9 cellular contexts compared by ENCODE assay signal in the genomic region with DNA sequence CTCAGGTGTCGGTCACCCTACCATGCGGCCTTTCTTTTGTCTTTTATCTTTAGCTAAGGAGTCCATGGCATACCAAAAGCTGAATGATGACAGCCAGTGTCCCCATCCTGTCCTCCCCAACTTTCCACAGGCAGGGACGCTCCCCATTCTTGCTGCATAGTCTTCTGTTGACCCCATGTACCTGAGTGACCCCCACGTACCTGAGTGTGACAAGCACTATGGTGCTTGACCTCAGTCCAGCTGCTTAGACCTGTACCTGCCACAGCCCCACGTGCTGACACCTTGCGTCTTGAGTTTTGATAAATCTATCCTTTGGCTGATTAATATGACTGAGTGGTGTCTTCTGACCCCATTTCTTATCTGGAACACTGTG. TPM values are rescaled to one million over a fixed set of nuclear protein-coding genes. Genes with fewer than 3 reads are reported as not detected.
DNase-seq lines count a peak whose midpoint lies in the region; ATAC-seq and TF ChIP-seq lines count a peak whose summit lies in the region.
"Had no signal": no experiment of that assay in that cellular context is flagged by ENCODE, and none has a peak within 500 bp of the region (broad histone marks: within the 10 kb centered on the region; RNA-seq: fewer than 3 reads in every experiment).

No MANE protein-coding gene starts in this region.

- H2AFZ ChIP-seq in hepatocyte, result no peak overlapping the region

- TF ChIP-seq POLR2A in spleen (IDR thresholded peaks at IDR 0.05), result no peak
- no peak for TF ChIP-seq POLR2A in ovary (IDR thresholded peaks at IDR 0.05)

- WGBS in hepatocyte (ENCODE audit: low lambda C conversion rate, missing lambda C conversion rate), result 98% methylated on average over 6 of the region's 6 CpGs
- WGBS in spleen, 5 donors, result 92 to 95% (median 94%) methylated on average over 6 of the region's 6 CpGs
- 92 to 98% (median 97%) methylated on average over 6 of the region's 6 CpGs for WGBS in ovary, 3 donors

- H3K9me3 ChIP-seq in DOHH2 (ENCODE audit: control insufficient read depth, insufficient read depth, low read length), result peaks cover 48% of the 10 kb centered on the region
- peaks cover 4% of the 10 kb centered on the region; the same call in 1 of the 2 replicates for H3K9me3 ChIP-seq in SJSA1 (replicated peaks)
- no peaks in the 10 kb centered on the region for H3K9me3 ChIP-seq in hepatocyte (ENCODE audit: low read depth)
- peaks cover 0 to 27% (median 19%) of the 10 kb centered on the region in 8 donors for H3K9me3 ChIP-seq in spleen
- H3K9me3 ChIP-seq in ovary, result no peaks in the 10 kb centered on the region

- H3K4me2 ChIP-seq in DOHH2 (ENCODE audit: low read length) (peak overlapping the region; percentile 28; the same call in 1 of the 2 replicates), hepatocyte (no peak overlapping the region)

- TF ChIP-seq CTCF in DOHH2 (IDR thresholded peaks at IDR 0.05; ENCODE audit: low read depth, low read length, poor library complexity, severe bottlenecking) (no peak), hepatocyte (IDR thresholded peaks at IDR 0.05; ENCODE audit: poor library complexity) (no peak), spleen (IDR thresholded peaks at IDR 0.05 in 8 of 11, conservative IDR thresholded peaks at IDR 0.05 in 3 of 11) (no peak), ovary (IDR thresholded peaks at IDR 0.05) (no peak)

- TF ChIP-seq EP300 in ovary (IDR thresholded peaks at IDR 0.05), result no peak

- ATAC-seq in HG03175 (IDR thresholded peaks at IDR 0.05; ENCODE audit: unreplicated experiment), result no peak

- peaks cover 4% of the 10 kb centered on the region; the same call in 1 of the 2 replicates for H3K36me3 ChIP-seq in DOHH2 (ENCODE audit: control insufficient read depth, low read length)
- peaks cover 21% of the 10 kb centered on the region for H3K36me3 ChIP-seq in SJSA1
- H3K36me3 ChIP-seq in hepatocyte (replicated peaks; ENCODE audit: insufficient read depth, low read depth), result no peaks in the 10 kb centered on the region
- H3K36me3 ChIP-seq in spleen, result peaks cover 0 to 26% (median 0%) of the 10 kb centered on the region in 6 donors
- H3K36me3 ChIP-seq in ovary, result no peaks in the 10 kb centered on the region

- H3K27ac ChIP-seq in DOHH2 (ENCODE audit: low read depth, low read length) (peak overlapping the region; percentile 75), SJSA1 (peak overlapping the region; percentile 54), hepatocyte (peak overlapping the region; percentile 91), spleen (peak overlapping the region; percentile 63 to 94 (median 88)), ovary (peak overlapping the region in 1 of 2 donors; percentile 20)

- DNase-seq in SJSA1 (ENCODE audit: low read depth in 1 of 2, low spot score in 2 of 2), result no peak
- DNase-seq in hepatocyte (ENCODE audit: low spot score), result no peak
- DNase-seq in spleen, result no peak
- DNase-seq in activated effector memory CD4-positive, alpha-beta T cell treated with Interleukin-2 at 50 U/mL for 16 hours, result no peak
- DNase-seq in ovary, result no peak
- no peak for DNase-seq in SHP77 treated with DMSO at 0.1 percent for 48 hours (lab: John Stamatoyannopoulos, UW)
- DNase-seq: Calu3 had no signal

- H3K79me2 ChIP-seq in DOHH2 (ENCODE audit: control insufficient read depth, low read length) (no peaks in the 10 kb centered on the region), hepatocyte (peaks cover 100% of the 10 kb centered on the region)

- no peaks in the 10 kb centered on the region for H3K27me3 ChIP-seq in DOHH2 (ENCODE audit: control insufficient read depth, low read length)
- no peaks in the 10 kb centered on the region for H3K27me3 ChIP-seq in SJSA1 (replicated peaks)
- no peaks in the 10 kb centered on the region for H3K27me3 ChIP-seq in hepatocyte
- H3K27me3 ChIP-seq in spleen (replicated peaks in 1 of 7), result no peaks in the 10 kb centered on the region
- no peaks in the 10 kb centered on the region for H3K27me3 ChIP-seq in ovary

- intact Hi-C loops in spleen (cut with DNase I; ENCODE audit: low total_unique reads), result no loop called here
- intact Hi-C loops in ovary (cut with DNase I), result no loop called here

- H4K20me1 ChIP-seq in DOHH2 (ENCODE audit: control insufficient read depth, insufficient read depth, low read depth, low read length) (no peaks in the 10 kb centered on the region), hepatocyte (ENCODE audit: insufficient read depth, poor library complexity, severe bottlenecking) (peaks cover 99% of the 10 kb centered on the region)

- H3K4me1 ChIP-seq in DOHH2 (ENCODE audit: control insufficient read depth, low read length), result peaks cover 19% of the 10 kb centered on the region
- peaks cover 15% of the 10 kb centered on the region for H3K4me1 ChIP-seq in SJSA1 (replicated peaks)
- H3K4me1 ChIP-seq in hepatocyte (ENCODE audit: insufficient read depth), result peaks cover 41% of the 10 kb centered on the region
- H3K4me1 ChIP-seq in spleen, result peaks cover 53 to 94% (median 84%) of the 10 kb centered on the region in 6 donors
- H3K4me1 ChIP-seq in ovary (ENCODE audit: insufficient read depth), result peaks cover 31% of the 10 kb centered on the region

- no peaks in the 10 kb centered on the region for H3K9me2 ChIP-seq in DOHH2 (replicated peaks; ENCODE audit: control insufficient read depth, low read length)
- no peaks in the 10 kb centered on the region for H3K9me2 ChIP-seq in hepatocyte (replicated peaks; ENCODE audit: insufficient read depth)

- H3K4me3 ChIP-seq in DOHH2 (ENCODE audit: low read length) (peak overlapping the region; percentile 35), SJSA1 (no peak overlapping the region), hepatocyte (no peak overlapping the region), spleen (peak overlapping the region in 1 of 8 donors; percentile 35), ovary (no peak overlapping the region)

- peaks cover 24% of the 10 kb centered on the region for H3F3A ChIP-seq in DOHH2 (ENCODE audit: control insufficient read depth, insufficient read depth)

RNA-seq across cellular contexts. Expression of gene SKI, which starts 26.9 kb away (rescaled TPM):
- total RNA-seq in SJSA1 (2014; rRNA removed; shearing (Covaris generic)), result 9.6 and 24.3 TPM in 2 replicates
- total RNA-seq in hepatocyte, result 17.1 and 21.9 TPM in 2 replicates
- 5.1 and 6.9 TPM in 2 replicates for polyA plus RNA-seq in hepatocyte
- total RNA-seq in spleen, result 10 to 100 TPM; 47.4 to 100.0 (median 64.0) TPM
- polyA plus RNA-seq in spleen, result 10 to 100 TPM in 1 of 3 donors, 1 to 10 TPM in 2; 4.4 to 16.8 (median 6.5) TPM
- total RNA-seq in ovary, result 100 to 1,000 TPM in 3 of 7 donors, 10 to 100 TPM in 4; 27.8 to 109 (median 84.3) TPM
- 10 to 100 TPM; 36.3 to 47.0 TPM for polyA plus RNA-seq in ovary
